ENCODE assay signal across 1 cellular context in the genomic region with DNA sequence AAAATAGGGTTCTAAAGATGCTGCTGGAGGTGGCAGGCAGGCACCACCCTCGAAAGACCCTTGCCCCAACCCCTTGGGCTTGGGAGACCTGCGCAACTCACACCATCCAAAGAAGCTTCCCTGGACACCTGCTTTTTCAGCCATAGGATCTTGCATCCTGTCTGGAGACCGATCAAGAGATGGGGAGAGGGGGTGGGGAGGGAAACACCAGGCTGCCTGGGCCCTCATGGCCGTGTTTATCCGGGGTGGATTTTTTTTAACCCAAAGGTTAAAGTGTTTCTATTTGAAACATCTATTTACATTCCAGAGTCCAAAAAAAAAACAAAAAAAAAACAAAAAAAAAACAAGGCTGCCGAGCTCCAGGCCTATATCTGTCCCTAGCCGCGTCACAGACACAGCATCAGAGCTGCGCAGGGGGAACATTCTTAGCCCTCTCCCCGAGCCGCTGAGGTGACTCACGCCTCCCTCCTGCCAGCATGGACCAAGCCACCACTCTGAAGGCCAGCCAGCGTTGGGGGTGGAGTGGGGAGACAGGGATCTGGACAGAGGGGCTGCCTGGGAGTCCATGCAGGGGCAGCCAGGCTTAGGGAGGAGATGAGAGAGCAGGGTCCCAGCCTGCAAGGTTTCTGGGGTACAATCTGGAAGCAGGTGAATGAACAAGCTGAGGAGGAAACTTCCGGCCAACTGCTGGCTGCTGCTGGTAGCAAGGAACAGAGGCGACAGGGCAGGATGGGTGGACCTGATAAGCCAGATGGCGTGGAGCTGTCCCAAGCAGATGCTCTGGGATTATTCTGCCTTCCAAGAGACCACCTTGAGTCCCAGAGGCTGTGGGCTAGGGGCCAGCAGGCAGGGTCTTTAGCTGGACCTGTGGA.
A peak's percentile ranks its signal among the peaks of the same experiment; 100 is the strongest.
TF ChIP-seq lines count a peak whose summit lies in the region.

No MANE protein-coding gene starts in this region.

TF ChIP-seq in HepG2, 621 proteins besides CTCF, POLR2A, EP300 and RAD21 (continues in another document):
- peak; percentile 59; the same call in 1 of the 2 replicates for TF ChIP-seq POLR2AphosphoS5 (IDR thresholded peaks at IDR 0.05; ENCODE audit: low read depth, low read length)
- TF ChIP-seq ZNF747 (CRISPR knock-in tag; IDR thresholded peaks at IDR 0.05; ENCODE audit: borderline replicate concordance), result peak; percentile 70; the same call in 1 of the 2 replicates
- TF ChIP-seq HIVEP1 (CRISPR knock-in tag; IDR thresholded peaks at IDR 0.05), result peak; percentile 86
- peak; percentile 85 for TF ChIP-seq ATF3 (CRISPR knock-in tag; IDR thresholded peaks at IDR 0.05)
- TF ChIP-seq KDM5A (IDR thresholded peaks at IDR 0.05; ENCODE audit: borderline replicate concordance, low read length), result peak; percentile 63; the same call in 1 of the 2 replicates
- peak; percentile 94 for TF ChIP-seq ZNF605 (CRISPR knock-in tag; IDR thresholded peaks at IDR 0.05)
- TF ChIP-seq BRD4 (CRISPR knock-in tag; IDR thresholded peaks at IDR 0.05), result 0 out of 2 replicates have a peak, but pooled peaks have one; percentile 23
- peak; percentile 87 for TF ChIP-seq MYC (CRISPR knock-in tag; IDR thresholded peaks at IDR 0.05; ENCODE audit: borderline replicate concordance)
- peak; percentile 34 for TF ChIP-seq ZNF768 (CRISPR knock-in tag; IDR thresholded peaks at IDR 0.05)
- peak; percentile 43; the same call in 1 of the 2 replicates for TF ChIP-seq ZNF598 (CRISPR knock-in tag; IDR thresholded peaks at IDR 0.05; ENCODE audit: borderline replicate concordance)
- TF ChIP-seq RNF2 (conservative IDR thresholded peaks at IDR 0.05; ENCODE audit: low read depth), result no peak
- TF ChIP-seq ZNF101 (CRISPR knock-in tag; IDR thresholded peaks at IDR 0.05; ENCODE audit: borderline replicate concordance, low read depth), result peak; percentile 56; the same call in 1 of the 2 replicates
- TF ChIP-seq KDM6A (CRISPR knock-in tag; IDR thresholded peaks at IDR 0.05; ENCODE audit: low read depth), result peak; percentile 84
- no peak for TF ChIP-seq REXO4 (CRISPR knock-in tag; IDR thresholded peaks at IDR 0.05; ENCODE audit: borderline replicate concordance)
- TF ChIP-seq, protein P1, sequence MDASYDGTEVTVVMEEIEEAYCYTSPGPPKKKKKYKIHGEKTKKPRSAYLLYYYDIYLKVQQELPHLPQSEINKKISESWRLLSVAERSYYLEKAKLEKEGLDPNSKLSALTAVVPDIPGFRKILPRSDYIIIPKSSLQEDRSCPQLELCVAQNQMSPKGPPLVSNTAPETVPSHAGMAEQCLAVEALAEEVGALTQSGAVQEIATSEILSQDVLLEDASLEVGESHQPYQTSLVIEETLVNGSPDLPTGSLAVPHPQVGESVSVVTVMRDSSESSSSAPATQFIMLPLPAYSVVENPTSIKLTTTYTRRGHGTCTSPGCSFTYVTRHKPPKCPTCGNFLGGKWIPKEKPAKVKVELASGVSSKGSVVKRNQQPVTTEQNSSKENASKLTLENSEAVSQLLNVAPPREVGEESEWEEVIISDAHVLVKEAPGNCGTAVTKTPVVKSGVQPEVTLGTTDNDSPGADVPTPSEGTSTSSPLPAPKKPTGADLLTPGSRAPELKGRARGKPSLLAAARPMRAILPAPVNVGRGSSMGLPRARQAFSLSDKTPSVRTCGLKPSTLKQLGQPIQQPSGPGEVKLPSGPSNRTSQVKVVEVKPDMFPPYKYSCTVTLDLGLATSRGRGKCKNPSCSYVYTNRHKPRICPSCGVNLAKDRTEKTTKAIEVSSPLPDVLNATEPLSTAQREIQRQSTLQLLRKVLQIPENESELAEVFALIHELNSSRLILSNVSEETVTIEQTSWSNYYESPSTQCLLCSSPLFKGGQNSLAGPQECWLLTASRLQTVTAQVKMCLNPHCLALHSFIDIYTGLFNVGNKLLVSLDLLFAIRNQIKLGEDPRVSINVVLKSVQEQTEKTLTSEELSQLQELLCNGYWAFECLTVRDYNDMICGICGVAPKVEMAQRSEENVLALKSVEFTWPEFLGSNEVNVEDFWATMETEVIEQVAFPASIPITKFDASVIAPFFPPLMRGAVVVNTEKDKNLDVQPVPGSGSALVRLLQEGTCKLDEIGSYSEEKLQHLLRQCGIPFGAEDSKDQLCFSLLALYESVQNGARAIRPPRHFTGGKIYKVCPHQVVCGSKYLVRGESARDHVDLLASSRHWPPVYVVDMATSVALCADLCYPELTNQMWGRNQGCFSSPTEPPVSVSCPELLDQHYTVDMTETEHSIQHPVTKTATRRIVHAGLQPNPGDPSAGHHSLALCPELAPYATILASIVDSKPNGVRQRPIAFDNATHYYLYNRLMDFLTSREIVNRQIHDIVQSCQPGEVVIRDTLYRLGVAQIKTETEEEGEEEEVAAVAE (CRISPR knock-in tag; IDR thresholded peaks at IDR 0.05; ENCODE audit: borderline replicate concordance), result peak; percentile 13; the same call in 1 of the 2 replicates
- 0 out of 2 replicates have a peak, but pooled peaks have one; percentile 13 for TF ChIP-seq ZHX2 (IDR thresholded peaks at IDR 0.05; ENCODE audit: low read depth)
- TF ChIP-seq ZHX2 (CRISPR knock-in tag; IDR thresholded peaks at IDR 0.05; ENCODE audit: borderline replicate concordance), result no peak
- peak; percentile 70; the same call in 1 of the 2 replicates for TF ChIP-seq ZNF33B (CRISPR knock-in tag; IDR thresholded peaks at IDR 0.05)
- 0 out of 2 replicates have a peak, but pooled peaks have one; percentile 87 for TF ChIP-seq FIP1L1 (IDR thresholded peaks at IDR 0.05; ENCODE audit: borderline replicate concordance, insufficient read depth, low read depth, low read length)
- peak; percentile 80 for TF ChIP-seq KDM1A (CRISPR knock-in tag; IDR thresholded peaks at IDR 0.05)
- TF ChIP-seq MXI1 (IDR thresholded peaks at IDR 0.05; ENCODE audit: borderline replicate concordance, low read depth, low read length), result peak; percentile 88; the same call in 1 of the 3 replicates
- 0 out of 2 replicates have a peak, but pooled peaks have one; percentile 81 for TF ChIP-seq PCBP1 (IDR thresholded peaks at IDR 0.05; ENCODE audit: borderline replicate concordance, low read depth, low read length)
- TF ChIP-seq MAF1 (CRISPR knock-in tag; IDR thresholded peaks at IDR 0.05; ENCODE audit: borderline replicate concordance), result no peak
- TF ChIP-seq RFX3 (CRISPR knock-in tag; IDR thresholded peaks at IDR 0.05), result no peak
- TF ChIP-seq ZNF891 (CRISPR knock-in tag; IDR thresholded peaks at IDR 0.05), result peak; percentile 90; the same call in 1 of the 2 replicates
- 0 out of 2 replicates have a peak, but pooled peaks have one; percentile 60 for TF ChIP-seq REL (CRISPR knock-in tag; conservative IDR thresholded peaks at IDR 0.05)
- TF ChIP-seq ZNF609 (CRISPR knock-in tag; IDR thresholded peaks at IDR 0.05; ENCODE audit: borderline replicate concordance), result peak; percentile 86; the same call in 1 of the 2 replicates
- TF ChIP-seq, protein P2, sequence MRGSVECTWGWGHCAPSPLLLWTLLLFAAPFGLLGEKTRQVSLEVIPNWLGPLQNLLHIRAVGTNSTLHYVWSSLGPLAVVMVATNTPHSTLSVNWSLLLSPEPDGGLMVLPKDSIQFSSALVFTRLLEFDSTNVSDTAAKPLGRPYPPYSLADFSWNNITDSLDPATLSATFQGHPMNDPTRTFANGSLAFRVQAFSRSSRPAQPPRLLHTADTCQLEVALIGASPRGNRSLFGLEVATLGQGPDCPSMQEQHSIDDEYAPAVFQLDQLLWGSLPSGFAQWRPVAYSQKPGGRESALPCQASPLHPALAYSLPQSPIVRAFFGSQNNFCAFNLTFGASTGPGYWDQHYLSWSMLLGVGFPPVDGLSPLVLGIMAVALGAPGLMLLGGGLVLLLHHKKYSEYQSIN (CRISPR knock-in tag; IDR thresholded peaks at IDR 0.05; ENCODE audit: borderline replicate concordance), result no peak
- 0 out of 2 replicates have a peak, but pooled peaks have one; percentile 47 for TF ChIP-seq CBFB (CRISPR knock-in tag; IDR thresholded peaks at IDR 0.05)
- TF ChIP-seq, protein P3, sequence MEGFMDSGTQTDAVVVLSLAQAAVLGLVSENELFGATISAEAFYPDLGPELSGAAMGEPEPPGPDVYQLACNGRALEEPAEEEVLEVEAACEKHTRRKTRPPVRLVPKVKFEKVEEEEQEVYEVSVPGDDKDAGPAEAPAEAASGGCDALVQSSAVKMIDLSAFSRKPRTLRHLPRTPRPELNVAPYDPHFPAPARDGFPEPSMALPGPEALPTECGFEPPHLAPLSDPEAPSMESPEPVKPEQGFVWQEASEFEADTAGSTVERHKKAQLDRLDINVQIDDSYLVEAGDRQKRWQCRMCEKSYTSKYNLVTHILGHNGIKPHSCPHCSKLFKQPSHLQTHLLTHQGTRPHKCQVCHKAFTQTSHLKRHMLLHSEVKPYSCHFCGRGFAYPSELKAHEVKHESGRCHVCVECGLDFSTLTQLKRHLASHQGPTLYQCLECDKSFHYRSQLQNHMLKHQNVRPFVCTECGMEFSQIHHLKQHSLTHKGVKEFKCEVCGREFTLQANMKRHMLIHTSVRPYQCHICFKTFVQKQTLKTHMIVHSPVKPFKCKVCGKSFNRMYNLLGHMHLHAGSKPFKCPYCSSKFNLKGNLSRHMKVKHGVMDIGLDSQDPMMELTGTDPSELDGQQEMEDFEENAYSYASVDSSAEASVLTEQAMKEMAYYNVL (CRISPR knock-in tag; IDR thresholded peaks at IDR 0.05; ENCODE audit: borderline replicate concordance), result peak; percentile 27; the same call in 1 of the 2 replicates
- peak; percentile 72; the same call in 1 of the 2 replicates for TF ChIP-seq ZNF782 (CRISPR knock-in tag; IDR thresholded peaks at IDR 0.05; ENCODE audit: borderline replicate concordance)
